29 cellular contexts compared by ENCODE assay signal in genomic region chr13:71244181-71244580, GRCh38.
"Had no signal": no experiment of that assay in that cellular context is flagged by ENCODE, and none has a peak within 500 bp of the region (broad histone marks: within the 10 kb centered on the region; RNA-seq: fewer than 3 reads in every experiment).

No MANE protein-coding gene starts in this region.

- FAIRE-seq: urothelium cell line had no signal

- H3K27ac Mint-ChIP-seq: stimulated activated effector memory CD8-positive, alpha-beta T cell treated with anti-CD3 and anti-CD28 coated beads, Interleukin-12 subunit alpha, Interleukin-12 subunit beta, amount 100 ng/mL, for 72 hours; stimulated activated memory B cell treated with anti-CD40 and anti-IgM and Interleukin-4, amounts not matched to agents 10 μg/mL and 1 μg/mL and 100 μg/mL, for 72 hours; stimulated activated naive B cell treated with anti-CD40 and anti-IgM and Interleukin-4, amounts not matched to agents 10 μg/mL and 1 μg/mL and 100 μg/mL, for 72 hours; stimulated activated naive CD8-positive, alpha-beta T cell treated with anti-CD3 and anti-CD28 coated beads, Interleukin-15, amount 100 ng/mL, for 72 hours; stimulated activated naive CD8-positive, alpha-beta T cell treated with anti-CD3 and anti-CD28 coated beads, Interleukin-15, Interleukin-2, amounts not matched to agents 100 ng/mL and 50 ng/mL, for 24 hours; type B pancreatic cell had no signal

- H3K4me1 Mint-ChIP-seq: stimulated activated effector memory CD8-positive, alpha-beta T cell treated with anti-CD3 and anti-CD28 coated beads, Interleukin-12 subunit alpha, Interleukin-12 subunit beta, amount 100 ng/mL, for 72 hours; stimulated activated memory B cell treated with anti-CD40 and anti-IgM and Interleukin-4, amounts not matched to agents 10 μg/mL and 1 μg/mL and 100 μg/mL, for 72 hours; stimulated activated naive B cell treated with anti-CD40 and anti-IgM and Interleukin-4, amounts not matched to agents 10 μg/mL and 1 μg/mL and 100 μg/mL, for 72 hours; stimulated activated naive CD8-positive, alpha-beta T cell treated with anti-CD3 and anti-CD28 coated beads, Interleukin-15, amount 100 ng/mL, for 72 hours had no signal

- H3K36me3 ChIP-seq: stomach, suprapubic skin, thoracic aorta, thyroid gland, tibial artery, tibial nerve, transverse colon, upper lobe of left lung, upper lobe of right lung, uterus, vagina had no signal

- H3K4me3 ChIP-seq: stomach, suprapubic skin, testis, thoracic aorta, thyroid gland, tibial artery, tibial nerve, transverse colon, upper lobe of left lung, upper lobe of right lung, uterus, vagina had no signal

- H3K27me3 ChIP-seq: stomach, suprapubic skin, testis, thyroid gland, tibial artery, tibial nerve, transverse colon, upper lobe of left lung, upper lobe of right lung, uterus, vagina had no signal

- H3K9me3 Mint-ChIP-seq: stimulated activated memory B cell treated with anti-CD40 and anti-IgM and Interleukin-4, amounts not matched to agents 10 μg/mL and 1 μg/mL and 100 μg/mL, for 72 hours; stimulated activated naive B cell treated with anti-CD40 and anti-IgM and Interleukin-4, amounts not matched to agents 10 μg/mL and 1 μg/mL and 100 μg/mL, for 72 hours; stimulated activated naive CD8-positive, alpha-beta T cell treated with anti-CD3 and anti-CD28 coated beads, Interleukin-15, amount 100 ng/mL, for 72 hours; stimulated activated naive CD8-positive, alpha-beta T cell treated with anti-CD3 and anti-CD28 coated beads, Interleukin-15, Interleukin-2, amounts not matched to agents 100 ng/mL and 50 ng/mL, for 24 hours; type B pancreatic cell had no signal

- H3K9me3 ChIP-seq: stomach, suprapubic skin, testis, thoracic aorta, thyroid gland, tibial artery, tibial nerve, transverse colon, upper lobe of left lung, upper lobe of right lung, uterus, vagina had no signal

- H3K36me3 Mint-ChIP-seq: stimulated activated effector memory CD8-positive, alpha-beta T cell treated with anti-CD3 and anti-CD28 coated beads, Interleukin-12 subunit alpha, Interleukin-12 subunit beta, amount 100 ng/mL, for 72 hours; stimulated activated memory B cell treated with anti-CD40 and anti-IgM and Interleukin-4, amounts not matched to agents 10 μg/mL and 1 μg/mL and 100 μg/mL, for 72 hours; stimulated activated naive B cell treated with anti-CD40 and anti-IgM and Interleukin-4, amounts not matched to agents 10 μg/mL and 1 μg/mL and 100 μg/mL, for 72 hours; type B pancreatic cell had no signal

- H3K4me1 ChIP-seq: testis, thyroid gland, tibial artery, transverse colon, upper lobe of right lung, uterus had no signal

- H3K27ac ChIP-seq: stomach, suprapubic skin, testis, thoracic aorta, thyroid gland, tibial artery, tibial nerve, transverse colon, upper lobe of left lung, upper lobe of right lung, uterus, vagina had no signal

- ATAC-seq: stimulated activated effector memory CD8-positive, alpha-beta T cell treated with anti-CD3 and anti-CD28 coated beads, Interleukin-12 subunit alpha, Interleukin-12 subunit beta, amount 100 ng/mL, for 72 hours; stimulated activated memory B cell treated with anti-CD40 and anti-IgM and Interleukin-4, amounts not matched to agents 10 μg/mL and 1 μg/mL and 100 μg/mL, for 72 hours; stimulated activated naive B cell treated with anti-CD40 and anti-IgM and Interleukin-4, amounts not matched to agents 10 μg/mL and 1 μg/mL and 100 μg/mL, for 72 hours; stimulated activated naive CD8-positive, alpha-beta T cell treated with anti-CD3 and anti-CD28 coated beads, Interleukin-15, amount 100 ng/mL, for 72 hours; stimulated activated naive CD8-positive, alpha-beta T cell treated with anti-CD3 and anti-CD28 coated beads, Interleukin-15, Interleukin-2, amounts not matched to agents 100 U/mL and 50 U/mL, for 24 hours; upper lobe of right lung had no signal

- H3K4me3 Mint-ChIP-seq: stimulated activated effector memory CD8-positive, alpha-beta T cell treated with anti-CD3 and anti-CD28 coated beads, Interleukin-12 subunit alpha, Interleukin-12 subunit beta, amount 100 ng/mL, for 72 hours; stimulated activated memory B cell treated with anti-CD40 and anti-IgM and Interleukin-4, amounts not matched to agents 10 μg/mL and 1 μg/mL and 100 μg/mL, for 72 hours; stimulated activated naive B cell treated with anti-CD40 and anti-IgM and Interleukin-4, amounts not matched to agents 10 μg/mL and 1 μg/mL and 100 μg/mL, for 72 hours; stimulated activated naive CD8-positive, alpha-beta T cell treated with anti-CD3 and anti-CD28 coated beads, Interleukin-15, amount 100 ng/mL, for 72 hours; stimulated activated naive CD8-positive, alpha-beta T cell treated with anti-CD3 and anti-CD28 coated beads, Interleukin-15, Interleukin-2, amounts not matched to agents 100 ng/mL and 50 ng/mL, for 24 hours; type B pancreatic cell had no signal

- DNase-seq: stimulated activated CD4-positive, alpha-beta T cell treated with anti-CD3 and anti-CD28 coated beads, Interleukin-2, amount 100 ng/mL, for 48 hours; stimulated activated CD4-positive, alpha-beta T cell treated with anti-CD3 and anti-CD28 coated beads, Interleukin-4, amount 100 ng/mL, for 1 hour; stimulated activated CD4-positive, alpha-beta T cell treated with anti-CD3 and anti-CD28 coated beads, Interleukin-4, amount 100 ng/mL, for 24 hours; stimulated activated CD4-positive, alpha-beta T cell treated with anti-CD3 and anti-CD28 coated beads, Interleukin-4, amount 100 ng/mL, for 4 hours; stimulated activated CD8-positive, alpha-beta memory T cell treated with anti-CD3 and anti-CD28 coated beads, Interleukin-4, amount 100 ng/mL, for 48 hours; stimulated activated naive B cell treated with anti-CD40 and anti-IgM and Interleukin-4, amounts not matched to agents 10 μg/mL and 1 μg/mL and 100 μg/mL, for 72 hours; stimulated activated naive CD4-positive, alpha-beta T cell; stimulated activated naive CD4-positive, alpha-beta T cell treated with Interleukin-2 at 50 U/mL for 16 hours; stimulated activated naive CD8-positive, alpha-beta T cell treated with anti-CD3 and anti-CD28 coated beads, Interleukin-15, amount 100 ng/mL, for 72 hours; stimulated activated naive CD8-positive, alpha-beta T cell treated with anti-CD3 and anti-CD28 coated beads, Interleukin-15, Interleukin-2, amounts not matched to agents 100 U/mL and 50 U/mL, for 24 hours; stomach; substantia nigra; testis; thyroid gland; tibial artery; transverse colon; trophoblast cell; upper lobe of left lung; upper lobe of right lung; uterus had no signal

- H3K27me3 Mint-ChIP-seq: stimulated activated memory B cell treated with anti-CD40 and anti-IgM and Interleukin-4, amounts not matched to agents 10 μg/mL and 1 μg/mL and 100 μg/mL, for 72 hours; stimulated activated naive B cell treated with anti-CD40 and anti-IgM and Interleukin-4, amounts not matched to agents 10 μg/mL and 1 μg/mL and 100 μg/mL, for 72 hours; stimulated activated naive CD8-positive, alpha-beta T cell treated with anti-CD3 and anti-CD28 coated beads, Interleukin-15, amount 100 ng/mL, for 72 hours; stimulated activated naive CD8-positive, alpha-beta T cell treated with anti-CD3 and anti-CD28 coated beads, Interleukin-15, Interleukin-2, amounts not matched to agents 100 ng/mL and 50 ng/mL, for 24 hours; type B pancreatic cell had no signal
